Comparison of ENCODE assay signal across 1 cellular context in the genomic region with DNA sequence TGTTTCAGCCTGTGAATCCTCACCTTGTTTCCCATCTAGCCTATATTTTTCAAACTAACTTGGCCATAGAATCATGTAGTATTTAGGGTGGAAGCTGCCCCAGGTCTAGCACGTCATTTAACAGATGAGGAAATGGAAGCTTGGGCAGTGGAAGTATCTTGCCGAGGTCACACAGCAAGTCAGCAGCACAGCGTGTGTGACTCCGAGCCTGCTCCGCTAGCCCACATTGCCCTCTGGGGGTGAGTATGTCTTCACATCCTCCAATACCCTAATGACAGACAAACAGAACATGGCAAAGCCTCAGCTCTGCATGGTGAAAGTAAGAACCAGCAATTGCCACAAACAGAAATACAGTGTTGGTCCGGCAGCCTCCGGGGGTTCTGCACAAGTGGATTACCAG.
TF ChIP-seq lines count a peak whose summit lies in the region.

No MANE protein-coding gene starts in this region.

TF ChIP-seq in K562, 482 proteins besides CTCF, POLR2A, EP300 and RAD21:
- TF ChIP-seq CBX5 (IDR thresholded peaks at IDR 0.05; ENCODE audit: borderline replicate concordance, low read depth) = no peak
- no peak for TF ChIP-seq MXI1 (IDR thresholded peaks at IDR 0.05; ENCODE audit: low read depth, low read length)
- no peak for TF ChIP-seq ZSCAN29 (IDR thresholded peaks at IDR 0.05)
- no peak for TF ChIP-seq TCF7 (IDR thresholded peaks at IDR 0.05; ENCODE audit: borderline replicate concordance)
- TF ChIP-seq NCOA4 (IDR thresholded peaks at IDR 0.05; ENCODE audit: partially characterized antibody) = no peak
- TF ChIP-seq, protein P1, sequence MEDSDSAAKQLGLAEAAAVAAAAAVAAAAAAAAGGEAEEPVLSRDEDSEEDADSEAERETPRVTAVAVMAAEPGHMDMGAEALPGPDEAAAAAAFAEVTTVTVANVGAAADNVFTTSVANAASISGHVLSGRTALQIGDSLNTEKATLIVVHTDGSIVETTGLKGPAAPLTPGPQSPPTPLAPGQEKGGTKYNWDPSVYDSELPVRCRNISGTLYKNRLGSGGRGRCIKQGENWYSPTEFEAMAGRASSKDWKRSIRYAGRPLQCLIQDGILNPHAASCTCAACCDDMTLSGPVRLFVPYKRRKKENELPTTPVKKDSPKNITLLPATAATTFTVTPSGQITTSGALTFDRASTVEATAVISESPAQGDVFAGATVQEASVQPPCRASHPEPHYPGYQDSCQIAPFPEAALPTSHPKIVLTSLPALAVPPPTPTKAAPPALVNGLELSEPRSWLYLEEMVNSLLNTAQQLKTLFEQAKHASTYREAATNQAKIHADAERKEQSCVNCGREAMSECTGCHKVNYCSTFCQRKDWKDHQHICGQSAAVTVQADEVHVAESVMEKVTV (CRISPR knock-in tag; IDR thresholded peaks at IDR 0.05) = peak; percentile 53
- TF ChIP-seq ZBTB2 (IDR thresholded peaks at IDR 0.05) = no peak
- peak; percentile 29; the same call in 1 of the 2 replicates for TF ChIP-seq SMC3 (conservative IDR thresholded peaks at IDR 0.05; ENCODE audit: insufficient read depth, low read depth, low read length)
- TF ChIP-seq FOXM1 (IDR thresholded peaks at IDR 0.05; ENCODE audit: low read depth) = no peak
- no peak for TF ChIP-seq FOXM1 (CRISPR knock-in tag; IDR thresholded peaks at IDR 0.05; ENCODE audit: low read depth)
- TF ChIP-seq HNRNPL (IDR thresholded peaks at IDR 0.05; ENCODE audit: low read depth, low read length) = no peak
- no peak for TF ChIP-seq DPF2 (IDR thresholded peaks at IDR 0.05)
- no peak for TF ChIP-seq ZNF644 (tag; IDR thresholded peaks at IDR 0.05; ENCODE audit: low read depth)
- TF ChIP-seq TEAD1 (CRISPR knock-in tag; IDR thresholded peaks at IDR 0.05) = no peak
- TF ChIP-seq, protein P2, sequence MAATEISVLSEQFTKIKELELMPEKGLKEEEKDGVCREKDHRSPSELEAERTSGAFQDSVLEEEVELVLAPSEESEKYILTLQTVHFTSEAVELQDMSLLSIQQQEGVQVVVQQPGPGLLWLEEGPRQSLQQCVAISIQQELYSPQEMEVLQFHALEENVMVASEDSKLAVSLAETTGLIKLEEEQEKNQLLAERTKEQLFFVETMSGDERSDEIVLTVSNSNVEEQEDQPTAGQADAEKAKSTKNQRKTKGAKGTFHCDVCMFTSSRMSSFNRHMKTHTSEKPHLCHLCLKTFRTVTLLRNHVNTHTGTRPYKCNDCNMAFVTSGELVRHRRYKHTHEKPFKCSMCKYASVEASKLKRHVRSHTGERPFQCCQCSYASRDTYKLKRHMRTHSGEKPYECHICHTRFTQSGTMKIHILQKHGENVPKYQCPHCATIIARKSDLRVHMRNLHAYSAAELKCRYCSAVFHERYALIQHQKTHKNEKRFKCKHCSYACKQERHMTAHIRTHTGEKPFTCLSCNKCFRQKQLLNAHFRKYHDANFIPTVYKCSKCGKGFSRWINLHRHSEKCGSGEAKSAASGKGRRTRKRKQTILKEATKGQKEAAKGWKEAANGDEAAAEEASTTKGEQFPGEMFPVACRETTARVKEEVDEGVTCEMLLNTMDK (IDR thresholded peaks at IDR 0.05; ENCODE audit: borderline replicate concordance, insufficient read depth, low read depth, low read length, poor library complexity, severe bottlenecking) = no peak
